In the genomic region with DNA sequence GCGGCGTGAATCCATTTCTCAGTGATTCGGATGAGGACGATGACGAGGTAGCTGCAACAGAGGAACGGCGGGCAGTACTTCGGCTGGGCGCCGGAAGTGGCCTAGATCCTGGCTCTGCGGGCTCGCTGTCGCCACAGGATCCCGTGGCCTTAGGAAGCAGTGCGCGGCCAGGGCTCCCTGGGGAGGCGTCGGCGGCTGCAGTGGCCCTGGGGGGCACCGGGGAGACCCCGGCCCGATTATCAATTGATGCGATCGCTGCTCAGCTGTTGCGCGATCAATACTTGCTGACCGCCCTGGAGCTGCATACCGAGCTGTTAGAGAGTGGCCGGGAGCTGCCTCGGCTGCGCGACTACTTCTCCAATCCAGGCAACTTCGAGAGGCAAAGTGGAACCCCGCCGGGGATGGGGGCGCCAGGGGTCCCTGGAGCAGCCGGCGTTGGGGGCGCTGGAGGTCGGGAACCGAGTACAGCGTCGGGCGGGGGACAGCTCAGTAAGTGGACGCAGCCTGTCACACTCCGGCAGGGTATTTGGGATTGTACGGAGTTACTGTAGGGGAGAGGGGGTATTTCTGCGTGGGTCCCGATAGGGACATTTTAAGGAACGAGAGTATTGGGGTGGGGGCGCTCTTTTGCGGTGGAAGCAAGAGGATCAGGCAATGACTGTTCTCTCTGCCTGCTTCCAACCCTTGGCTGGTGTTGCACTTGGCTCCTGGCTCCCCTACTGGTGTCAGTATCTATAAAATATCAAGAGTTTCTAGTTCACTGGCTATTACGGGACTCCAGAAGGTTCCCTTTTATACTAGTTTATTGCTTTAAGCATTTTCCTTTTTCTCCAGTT, we compare ENCODE assay signal across 8 cellular contexts. TPM values are rescaled to one million over a fixed set of nuclear protein-coding genes. Genes with fewer than 3 reads are reported as not detected.
DNase-seq lines count a peak whose midpoint lies in the region; ATAC-seq and TF ChIP-seq lines count a peak whose summit lies in the region.

No MANE protein-coding gene starts in this region.

- H3K4me3 ChIP-seq in coronary artery (peak overlapping the region; percentile 99), liver (ENCODE audit: low read depth in 1 of 3, low read length in 3 of 3) (peak overlapping the region; percentile 80 to 89 (median 83))

- H3K9ac ChIP-seq in liver (ENCODE audit: low read depth in 1 of 2, low read length in 2 of 2): peak overlapping the region; percentile 38 to 63

- TF ChIP-seq RAD21 in liver (IDR thresholded peaks at IDR 0.05): no peak

- peak overlapping the region; percentile 99 for H3K27ac Mint-ChIP-seq in stimulated activated naive B cell treated with anti-CD40 and anti-IgM and Interleukin-4, amounts not matched to agents 10 μg/mL and 1 μg/mL and 100 μg/mL, for 72 hours

- peaks cover 27 to 29% of the 10 kb centered on the region in 2 donors for H3K4me1 Mint-ChIP-seq in stimulated activated naive B cell treated with anti-CD40 and anti-IgM and Interleukin-4, amounts not matched to agents 10 μg/mL and 1 μg/mL and 100 μg/mL, for 72 hours

- no peak for TF ChIP-seq CTCF in coronary artery (IDR thresholded peaks at IDR 0.05)
- TF ChIP-seq CTCF in liver (IDR thresholded peaks at IDR 0.05; ENCODE audit: low read depth, low read length, missing input control): no peak

- no peaks in the 10 kb centered on the region for H3K27me3 ChIP-seq in liver (ENCODE audit: control insufficient read depth in 4 of 4, insufficient read depth in 4 of 4, low read length in 3 of 4)

- ATAC-seq in stimulated activated naive B cell treated with anti-CD40 and anti-IgM and Interleukin-4, amounts not matched to agents 10 μg/mL and 1 μg/mL and 100 μg/mL, for 72 hours (replicated peaks): peak; percentile 6 to 8
- ATAC-seq in HG03520 (IDR thresholded peaks at IDR 0.05; ENCODE audit: unreplicated experiment): no peak

- peaks cover 0 to 7% of the 10 kb centered on the region in 2 donors for H3K9me3 Mint-ChIP-seq in stimulated activated naive B cell treated with anti-CD40 and anti-IgM and Interleukin-4, amounts not matched to agents 10 μg/mL and 1 μg/mL and 100 μg/mL, for 72 hours

- H3K27ac ChIP-seq in coronary artery (peak overlapping the region; percentile 56 to 92), liver (ENCODE audit: low read depth in 1 of 2, low read length in 2 of 2) (peak overlapping the region; percentile 32 to 53)

- peaks cover 24 to 27% of the 10 kb centered on the region in 2 donors for H3K36me3 Mint-ChIP-seq in stimulated activated naive B cell treated with anti-CD40 and anti-IgM and Interleukin-4, amounts not matched to agents 10 μg/mL and 1 μg/mL and 100 μg/mL, for 72 hours

- no peaks in the 10 kb centered on the region for H3K9me3 ChIP-seq in liver (ENCODE audit: control insufficient read depth in 4 of 4, low read length in 3 of 4)

- no peaks in the 10 kb centered on the region for H3K36me3 ChIP-seq in liver (ENCODE audit: control insufficient read depth in 4 of 4, insufficient read depth in 3 of 4, low read depth in 1 of 4, low read length in 3 of 4)

- H3K4me1 ChIP-seq in liver (ENCODE audit: control insufficient read depth in 4 of 4, insufficient read depth in 4 of 4, low read length in 3 of 4): peaks cover 5 to 28% (median 26%) of the 10 kb centered on the region in 4 donors

- under 1% methylated on average over 53 of the region's 53 CpGs for WGBS in liver

- DNase-seq in CD1c-positive myeloid dendritic cell (ENCODE audit: extremely low spot score): peak; percentile 47
- peak; percentile 4 for DNase-seq in GM19240 (ENCODE audit: insufficient read length, low spot score)
- DNase-seq in LoVo (ENCODE audit: low spot score): peak; percentile 26
- peak; percentile 57 for DNase-seq in UCSD-AML1 (lab: John Stamatoyannopoulos, UW; ENCODE audit: unreplicated experiment)
- DNase-seq in coronary artery (ENCODE audit: low spot score): peak; percentile 71
- DNase-seq in stimulated activated naive B cell treated with anti-CD40 and anti-IgM and Interleukin-4, amounts not matched to agents 10 μg/mL and 1 μg/mL and 100 μg/mL, for 72 hours: no peak

- no peaks in the 10 kb centered on the region for H3K27me3 Mint-ChIP-seq in stimulated activated naive B cell treated with anti-CD40 and anti-IgM and Interleukin-4, amounts not matched to agents 10 μg/mL and 1 μg/mL and 100 μg/mL, for 72 hours

- H3K4me3 Mint-ChIP-seq in stimulated activated naive B cell treated with anti-CD40 and anti-IgM and Interleukin-4, amounts not matched to agents 10 μg/mL and 1 μg/mL and 100 μg/mL, for 72 hours: peak overlapping the region; percentile 97 to 99

TF ChIP-seq in liver, 16 proteins besides CTCF, POLR2A, EP300 and RAD21:
- TF ChIP-seq YY1 (IDR thresholded peaks at IDR 0.05): peak; percentile 1
- TF ChIP-seq, protein P1, sequence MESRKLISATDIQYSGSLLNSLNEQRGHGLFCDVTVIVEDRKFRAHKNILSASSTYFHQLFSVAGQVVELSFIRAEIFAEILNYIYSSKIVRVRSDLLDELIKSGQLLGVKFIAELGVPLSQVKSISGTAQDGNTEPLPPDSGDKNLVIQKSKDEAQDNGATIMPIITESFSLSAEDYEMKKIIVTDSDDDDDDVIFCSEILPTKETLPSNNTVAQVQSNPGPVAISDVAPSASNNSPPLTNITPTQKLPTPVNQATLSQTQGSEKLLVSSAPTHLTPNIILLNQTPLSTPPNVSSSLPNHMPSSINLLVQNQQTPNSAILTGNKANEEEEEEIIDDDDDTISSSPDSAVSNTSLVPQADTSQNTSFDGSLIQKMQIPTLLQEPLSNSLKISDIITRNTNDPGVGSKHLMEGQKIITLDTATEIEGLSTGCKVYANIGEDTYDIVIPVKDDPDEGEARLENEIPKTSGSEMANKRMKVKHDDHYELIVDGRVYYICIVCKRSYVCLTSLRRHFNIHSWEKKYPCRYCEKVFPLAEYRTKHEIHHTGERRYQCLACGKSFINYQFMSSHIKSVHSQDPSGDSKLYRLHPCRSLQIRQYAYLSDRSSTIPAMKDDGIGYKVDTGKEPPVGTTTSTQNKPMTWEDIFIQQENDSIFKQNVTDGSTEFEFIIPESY (IDR thresholded peaks at IDR 0.05): no peak

RNA-seq across cellular contexts. Expression of a gene that starts 0.7 kb away (rescaled TPM):
- 10 to 100 TPM; 17.5 to 21.7 TPM for total RNA-seq in liver
- 1 to 10 TPM; 4.3 to 4.6 TPM for polyA plus RNA-seq in liver

RNA-seq across cellular contexts. Expression of a gene that starts 0.9 kb away (rescaled TPM):
- 10 to 100 TPM; 19.2 to 20.6 TPM for total RNA-seq in liver
- polyA plus RNA-seq in liver: 1 to 10 TPM; 5.1 to 5.9 TPM
